Comparison of ENCODE assay signal across 9 cellular contexts in genomic region chr6:34143884-34144580, GRCh38. TPM values are rescaled to one million over a fixed set of nuclear protein-coding genes. Genes with fewer than 3 reads are reported as not detected.
DNase-seq lines count a peak whose midpoint lies in the region; ATAC-seq and TF ChIP-seq lines count a peak whose summit lies in the region.
"Had no signal": no experiment of that assay in that cellular context is flagged by ENCODE, and none has a peak within 500 bp of the region (broad histone marks: within the 10 kb centered on the region; RNA-seq: fewer than 3 reads in every experiment).

No MANE protein-coding gene starts in this region.

- H3K4me3 Mint-ChIP-seq in activated naive CD8-positive, alpha-beta T cell treated with anti-CD3 and anti-CD28 coated beads, Interleukin-2, amount 10 ng/mL, durations not matched to agents 7 days and 5 days, result no peak overlapping the region
- H3K4me3 Mint-ChIP-seq in memory B cell, result peak overlapping the region; percentile 61
- H3K4me3 Mint-ChIP-seq in stimulated activated naive B cell treated with anti-CD40 and anti-IgM and Interleukin-4, amounts not matched to agents 10 μg/mL and 1 μg/mL and 100 μg/mL, for 72 hours, result peak overlapping the region; percentile 75 to 80

- H3K4me2 ChIP-seq in OCI-LY1 (ENCODE audit: low read length), result peak overlapping the region; percentile 36; the same call in 1 of the 2 replicates

- peaks cover 9% of the 10 kb centered on the region; the same call in 1 of the 2 replicates for H3K27me3 ChIP-seq in OCI-LY1 (ENCODE audit: insufficient read depth, low read length)

- H3K27ac Mint-ChIP-seq in activated naive CD8-positive, alpha-beta T cell treated with anti-CD3 and anti-CD28 coated beads, Interleukin-2, amount 10 ng/mL, durations not matched to agents 7 days and 5 days, result no peak overlapping the region
- no peak overlapping the region for H3K27ac Mint-ChIP-seq in memory B cell
- H3K27ac Mint-ChIP-seq in stimulated activated naive B cell treated with anti-CD40 and anti-IgM and Interleukin-4, amounts not matched to agents 10 μg/mL and 1 μg/mL and 100 μg/mL, for 72 hours, result no peak overlapping the region

- peak; percentile 25; the same call in 1 of the 2 replicates for TF ChIP-seq CTCF in OCI-LY1 (IDR thresholded peaks at IDR 0.05; ENCODE audit: low read length)

- peak; percentile 40 for ATAC-seq in activated naive CD8-positive, alpha-beta T cell treated with anti-CD3 and anti-CD28 coated beads, Interleukin-2, amount 10 ng/mL, durations not matched to agents 7 days and 5 days (ENCODE audit: low read depth)
- ATAC-seq in memory B cell (ENCODE audit: low read depth) (peak; percentile 70), HG03139 (IDR thresholded peaks at IDR 0.05; ENCODE audit: unreplicated experiment) (no peak), HG03432 (IDR thresholded peaks at IDR 0.05; ENCODE audit: unreplicated experiment) (no peak)
- peak; percentile 59 for ATAC-seq in stimulated activated naive B cell treated with anti-CD40 and anti-IgM and Interleukin-4, amounts not matched to agents 10 μg/mL and 1 μg/mL and 100 μg/mL, for 72 hours (replicated peaks)

- no peaks in the 10 kb centered on the region for H3K36me3 ChIP-seq in OCI-LY1 (ENCODE audit: insufficient read depth, low read length)

- no peak overlapping the region for H3K27ac ChIP-seq in OCI-LY1 (ENCODE audit: low read depth, low read length, poor library complexity, severe bottlenecking)
- H3K27ac ChIP-seq: C4-2B had no signal

- no peak overlapping the region for H3K4me3 ChIP-seq in OCI-LY1 (ENCODE audit: low read depth, low read length, poor library complexity, severe bottlenecking)

- DNase-seq in NCI-H2029 treated with DMSO at 0.1 percent for 48 hours (lab: John Stamatoyannopoulos, UW) (peak; percentile 19), NCI-H2029 (lab: John Stamatoyannopoulos, UW) (no peak), memory B cell (ENCODE audit: low spot score in 2 of 2) (peak in 1 of 2 donors; percentile 51)
- peak; percentile 53 for DNase-seq in activated naive CD8-positive, alpha-beta T cell treated with anti-CD3 and anti-CD28 coated beads, Interleukin-2, amount 10 ng/mL, durations not matched to agents 7 days and 5 days
- peak; percentile 34 for DNase-seq in stimulated activated naive B cell treated with anti-CD40 and anti-IgM and Interleukin-4, amounts not matched to agents 10 μg/mL and 1 μg/mL and 100 μg/mL, for 72 hours

- H3K9ac ChIP-seq in OCI-LY1 (ENCODE audit: low read length), result no peak overlapping the region

- peaks cover 8% of the 10 kb centered on the region for H3K4me1 Mint-ChIP-seq in activated naive CD8-positive, alpha-beta T cell treated with anti-CD3 and anti-CD28 coated beads, Interleukin-2, amount 10 ng/mL, durations not matched to agents 7 days and 5 days
- peaks cover 18% of the 10 kb centered on the region for H3K4me1 Mint-ChIP-seq in memory B cell
- H3K4me1 Mint-ChIP-seq in stimulated activated naive B cell treated with anti-CD40 and anti-IgM and Interleukin-4, amounts not matched to agents 10 μg/mL and 1 μg/mL and 100 μg/mL, for 72 hours, result peaks cover 29 to 40% of the 10 kb centered on the region in 2 donors

- H2AFZ ChIP-seq in OCI-LY1 (ENCODE audit: low read length), result no peak overlapping the region

- peaks cover 61% of the 10 kb centered on the region for H3K27me3 Mint-ChIP-seq in activated naive CD8-positive, alpha-beta T cell treated with anti-CD3 and anti-CD28 coated beads, Interleukin-2, amount 10 ng/mL, durations not matched to agents 7 days and 5 days
- H3K27me3 Mint-ChIP-seq in memory B cell, result peaks cover 33% of the 10 kb centered on the region
- H3K27me3 Mint-ChIP-seq in stimulated activated naive B cell treated with anti-CD40 and anti-IgM and Interleukin-4, amounts not matched to agents 10 μg/mL and 1 μg/mL and 100 μg/mL, for 72 hours, result peaks cover 75 to 86% of the 10 kb centered on the region in 2 donors

- no peaks in the 10 kb centered on the region for H3K9me3 Mint-ChIP-seq in activated naive CD8-positive, alpha-beta T cell treated with anti-CD3 and anti-CD28 coated beads, Interleukin-2, amount 10 ng/mL, durations not matched to agents 7 days and 5 days
- no peaks in the 10 kb centered on the region for H3K9me3 Mint-ChIP-seq in memory B cell
- H3K9me3 Mint-ChIP-seq in stimulated activated naive B cell treated with anti-CD40 and anti-IgM and Interleukin-4, amounts not matched to agents 10 μg/mL and 1 μg/mL and 100 μg/mL, for 72 hours, result no peaks in the 10 kb centered on the region

- H3F3A ChIP-seq in OCI-LY1 (ENCODE audit: insufficient read depth, low read length), result no peaks in the 10 kb centered on the region

- H3K36me3 Mint-ChIP-seq in activated naive CD8-positive, alpha-beta T cell treated with anti-CD3 and anti-CD28 coated beads, Interleukin-2, amount 10 ng/mL, durations not matched to agents 7 days and 5 days, result no peaks in the 10 kb centered on the region
- no peaks in the 10 kb centered on the region for H3K36me3 Mint-ChIP-seq in memory B cell
- no peaks in the 10 kb centered on the region for H3K36me3 Mint-ChIP-seq in stimulated activated naive B cell treated with anti-CD40 and anti-IgM and Interleukin-4, amounts not matched to agents 10 μg/mL and 1 μg/mL and 100 μg/mL, for 72 hours

- H3K9me3 ChIP-seq in OCI-LY1 (ENCODE audit: low read length), result no peaks in the 10 kb centered on the region

- POLR2A ChIA-PET in activated naive CD8-positive, alpha-beta T cell treated with anti-CD3 and anti-CD28 coated beads, Interleukin-2, amount 10 ng/mL, durations not matched to agents 7 days and 5 days (lab: Charles Lee), result no interaction called here

- H3K4me1 ChIP-seq in OCI-LY1 (ENCODE audit: insufficient read depth, low read length, severe bottlenecking), result no peaks in the 10 kb centered on the region

- no peaks in the 10 kb centered on the region for H3K9me2 ChIP-seq in OCI-LY1 (ENCODE audit: low read depth, low read length)

- H3K79me2 ChIP-seq in OCI-LY1 (ENCODE audit: insufficient read depth, low read length), result no peaks in the 10 kb centered on the region

- H4K20me1 ChIP-seq in OCI-LY1 (ENCODE audit: insufficient read depth, low read length), result no peaks in the 10 kb centered on the region

RNA-seq across cellular contexts. Expression of gene GRM4, which starts 1.9 kb away (rescaled TPM):
- under 1 TPM; 0.14 to 0.44 TPM for total RNA-seq in activated naive CD8-positive, alpha-beta T cell treated with anti-CD3 and anti-CD28 coated beads, Interleukin-2, amount 10 ng/mL, durations not matched to agents 7 days and 5 days

Comparison
In these comparisons a context has a peak if more than half of its experiments do, and no peak if none do; other contexts are left out.
1. ATAC-seq: peak in activated naive CD8-positive, alpha-beta T cell treated with anti-CD3 and anti-CD28 coated beads, Interleukin-2, amount 10 ng/mL, durations not matched to agents 7 days and 5 days (single experiment), memory B cell (single experiment) and stimulated activated naive B cell treated with anti-CD40 and anti-IgM and Interleukin-4, amounts not matched to agents 10 μg/mL and 1 μg/mL and 100 μg/mL, for 72 hours (2 of 2); none in HG03139 (single experiment) and HG03432 (single experiment).